ENCODE assay signal across 2 cellular contexts in genomic region chr19:45664575-45664974, GRCh38.
TF ChIP-seq lines count a peak whose summit lies in the region.

No MANE protein-coding gene starts in this region.

TF ChIP-seq in GM12891, 5 proteins besides CTCF, POLR2A, EP300 and RAD21:
- TF ChIP-seq SPI1 (IDR thresholded peaks at IDR 0.05; ENCODE audit: low read depth, low read length) (no peak), POLR2AphosphoS5 (IDR thresholded peaks at IDR 0.05; ENCODE audit: low read depth, low read length) (no peak), POU2F2 (IDR thresholded peaks at IDR 0.05; ENCODE audit: low read depth, low read length) (no peak), TAF1 (IDR thresholded peaks at IDR 0.05; ENCODE audit: low read depth, low read length) (no peak), PAX5 (IDR thresholded peaks at IDR 0.05; ENCODE audit: insufficient read depth, low read length, severe bottlenecking) (no peak)

TF ChIP-seq in GM12878, 131 proteins besides CTCF, POLR2A, EP300 and RAD21:
- no peak for TF ChIP-seq BRCA1 (IDR thresholded peaks at IDR 0.05; ENCODE audit: low read depth, low read length)
- TF ChIP-seq BCL3 (IDR thresholded peaks at IDR 0.05; ENCODE audit: borderline replicate concordance, insufficient read depth, low read depth, low read length, poor library complexity, severe bottlenecking) = peak; percentile 92
- peak; percentile 7 for TF ChIP-seq PBX3 (IDR thresholded peaks at IDR 0.05; ENCODE audit: insufficient replicate concordance, low read depth, low read length)
- no peak for TF ChIP-seq NR2C2 (IDR thresholded peaks at IDR 0.05; ENCODE audit: borderline replicate concordance, control insufficient read depth, insufficient read length, low read depth)
